In the genomic region with DNA sequence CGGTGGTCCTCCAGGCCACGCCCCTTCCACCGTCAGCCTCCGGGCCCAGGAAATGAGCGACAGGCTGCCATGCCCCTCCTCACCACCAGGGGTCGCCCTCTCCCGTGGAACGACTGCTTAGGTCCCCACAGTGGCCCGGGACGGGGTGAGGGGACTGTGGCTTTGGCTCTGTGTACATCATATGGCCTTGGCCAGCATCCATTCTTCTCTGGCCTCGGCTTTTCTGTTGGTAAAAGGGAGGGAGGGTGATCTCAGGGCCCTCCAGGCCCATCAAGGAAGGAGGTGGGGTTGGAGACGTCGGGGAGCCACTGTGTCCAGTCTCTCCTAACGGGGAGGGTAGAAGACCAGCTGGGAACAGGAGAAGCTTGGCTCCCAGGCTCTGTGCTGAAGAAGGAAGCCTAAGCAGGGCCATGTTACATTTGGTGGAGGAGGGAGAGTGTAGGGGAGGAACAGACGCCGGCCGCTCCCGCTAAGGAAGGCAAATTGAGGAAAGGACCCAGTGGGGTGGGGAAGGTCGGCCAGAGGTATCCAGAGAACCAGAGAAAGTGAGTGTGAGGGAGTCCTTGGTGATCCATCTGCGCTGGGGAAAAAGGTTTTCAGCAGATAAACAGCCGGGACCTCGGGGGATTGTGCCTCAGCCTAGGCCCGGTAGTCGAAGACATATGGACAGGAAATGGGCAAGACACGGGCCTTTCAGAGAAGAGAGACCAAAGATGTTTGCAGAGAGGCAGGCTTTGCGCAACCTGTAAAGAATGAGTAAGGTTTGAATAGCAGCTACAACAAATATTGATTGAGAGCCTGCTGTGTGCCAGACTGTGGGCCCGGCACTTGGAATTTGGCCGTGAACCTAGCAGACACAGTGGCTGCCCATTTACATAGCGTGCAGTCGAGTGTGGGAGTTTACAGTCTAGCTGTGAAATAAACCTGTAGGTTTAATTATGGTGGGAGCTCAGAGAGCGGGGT, we compare ENCODE assay signal across 8 cellular contexts. TPM values are rescaled to one million over a fixed set of nuclear protein-coding genes. Genes with fewer than 3 reads are reported as not detected.
DNase-seq lines count a peak whose midpoint lies in the region; ATAC-seq and TF ChIP-seq lines count a peak whose summit lies in the region.

No MANE protein-coding gene starts in this region.

- peaks cover 20% of the 10 kb centered on the region for H3K4me1 Mint-ChIP-seq in T-helper 1 cell treated with Interleukin-12 subunit alpha and Interleukin-12 subunit beta and Interleukin-4 antibody, amounts not matched to agents 30 μg/mL and 1 μg/mL, for 36 hours (ENCODE audit: low read depth)

- H3K9me3 Mint-ChIP-seq in T-helper 1 cell treated with Interleukin-12 subunit alpha and Interleukin-12 subunit beta and Interleukin-4 antibody, amounts not matched to agents 30 μg/mL and 1 μg/mL, for 36 hours: no peaks in the 10 kb centered on the region

- peak overlapping the region; percentile 89 for H3K27ac Mint-ChIP-seq in T-helper 1 cell treated with Interleukin-12 subunit alpha and Interleukin-12 subunit beta and Interleukin-4 antibody, amounts not matched to agents 30 μg/mL and 1 μg/mL, for 36 hours

- peak; percentile 99 for TF ChIP-seq CTCF in GM12873 (IDR thresholded peaks at IDR 0.05; ENCODE audit: insufficient read depth, low read depth, low read length, missing control alignments)

- ATAC-seq in HG02623 (IDR thresholded peaks at IDR 0.05; ENCODE audit: unreplicated experiment): peak; percentile 59
- peak; percentile 81 for ATAC-seq in left ventricle myocardium superior

- intact Hi-C loops in left ventricle myocardium superior (cut with micrococcal nuclease): loop anchor here (1.0 kb wide), 1 partner anchor 131 kb away; no protein-coding TSS in a partner anchor

- no peaks in the 10 kb centered on the region for H3K36me3 Mint-ChIP-seq in T-helper 1 cell treated with Interleukin-12 subunit alpha and Interleukin-12 subunit beta and Interleukin-4 antibody, amounts not matched to agents 30 μg/mL and 1 μg/mL, for 36 hours (ENCODE audit: low read depth)

- DNase-seq in NCI-H1105 treated with DMSO at 0.1 percent for 48 hours (lab: John Stamatoyannopoulos, UW) (peak; percentile 66), amygdala (lab: John Stamatoyannopoulos, UW) (peak; percentile 37 to 94 (median 84)), left ventricle myocardium superior (peak; percentile 94), retina (peak; percentile 97), cortex of kidney (lab: John Stamatoyannopoulos, UW) (no peak)

- H3K27me3 Mint-ChIP-seq in T-helper 1 cell treated with Interleukin-12 subunit alpha and Interleukin-12 subunit beta and Interleukin-4 antibody, amounts not matched to agents 30 μg/mL and 1 μg/mL, for 36 hours (ENCODE audit: low read depth): peaks cover 2% of the 10 kb centered on the region

- H3K4me3 Mint-ChIP-seq in T-helper 1 cell treated with Interleukin-12 subunit alpha and Interleukin-12 subunit beta and Interleukin-4 antibody, amounts not matched to agents 30 μg/mL and 1 μg/mL, for 36 hours: peak overlapping the region; percentile 80

RNA-seq across cellular contexts. Expression of a gene that starts 2.5 kb away (rescaled TPM):
- total RNA-seq in left ventricle myocardium superior: not detected

RNA-seq across cellular contexts. Expression of a gene that starts 10.9 kb away (rescaled TPM):
- total RNA-seq in left ventricle myocardium superior: 6.1 TPM
